Comparison of ENCODE assay signal across 25 cellular contexts in the genomic region with DNA sequence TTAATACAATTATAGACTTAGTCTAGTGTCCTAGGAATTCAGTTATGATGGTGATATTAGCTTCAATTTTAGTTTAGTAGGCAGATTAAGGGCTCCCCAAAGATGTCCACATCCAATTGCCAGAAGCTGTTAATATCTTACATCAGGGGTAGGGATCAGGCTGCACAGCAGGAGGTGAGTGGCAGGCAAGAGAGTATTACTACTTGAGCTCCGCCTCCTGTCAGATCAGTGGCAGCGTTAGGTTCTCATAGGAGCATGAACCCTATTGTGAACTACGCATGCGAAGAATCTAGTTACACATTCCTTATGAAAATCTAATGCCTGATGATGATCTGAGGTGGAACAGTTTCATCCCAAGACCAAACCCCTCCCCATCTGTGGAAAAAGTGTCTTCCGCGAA. TPM values are rescaled to one million over a fixed set of nuclear protein-coding genes. Genes with fewer than 3 reads are reported as not detected.
DNase-seq lines count a peak whose midpoint lies in the region; ATAC-seq and TF ChIP-seq lines count a peak whose summit lies in the region.
"Had no signal": no experiment of that assay in that cellular context is flagged by ENCODE, and none has a peak within 500 bp of the region (broad histone marks: within the 10 kb centered on the region; RNA-seq: fewer than 3 reads in every experiment).

No MANE protein-coding gene starts in this region.

- TF ChIP-seq CTCF in WERI-Rb-1 (IDR thresholded peaks at IDR 0.05; ENCODE audit: low read depth, low read length) (no peak), endodermal cell (conservative IDR thresholded peaks at IDR 0.05) (no peak)

- peaks cover 4% of the 10 kb centered on the region for H3K9me3 Mint-ChIP-seq in endodermal cell
- H3K9me3 Mint-ChIP-seq: CD14-positive monocyte; CD4-positive, alpha-beta T cell; CD8-positive, alpha-beta memory T cell had no signal

- H3K27ac ChIP-seq in WERI-Rb-1 (no peak overlapping the region), aorta (ENCODE audit: low read depth in 1 of 2, low read length in 2 of 2) (no peak overlapping the region), endodermal cell (ENCODE audit: low read depth, low read length) (no peak overlapping the region)
- H3K27ac ChIP-seq: 22Rv1; BLaER1 treated with 17β-estradiol and CSF1 and Interleukin-3, amounts not matched to agents 10 nM and 100 nM; GM23248 had no signal

- H3K9me3 ChIP-seq in WERI-Rb-1 (ENCODE audit: severe bottlenecking) (no peaks in the 10 kb centered on the region), aorta (ENCODE audit: control insufficient read depth, low read length) (no peaks in the 10 kb centered on the region), endodermal cell (ENCODE audit: control insufficient read depth, low read length) (peaks cover 11% of the 10 kb centered on the region)
- H3K9me3 ChIP-seq: BE2C; BLaER1 treated with 17β-estradiol and CSF1 and Interleukin-3, amounts not matched to agents 10 nM and 100 nM had no signal

- no peak for ATAC-seq in GM18519 (IDR thresholded peaks at IDR 0.05; ENCODE audit: low FRiP score, unreplicated experiment)
- no peak for ATAC-seq in aorta (ENCODE audit: low FRiP score)
- ATAC-seq: GM12878 had no signal

- no peak overlapping the region for H3K27ac Mint-ChIP-seq in endodermal cell
- H3K27ac Mint-ChIP-seq: CD14-positive monocyte; CD4-positive, alpha-beta T cell; CD8-positive, alpha-beta memory T cell had no signal

- H3K4me1 ChIP-seq in aorta (ENCODE audit: control insufficient read depth in 1 of 2, insufficient read depth in 2 of 2, low read length in 2 of 2) (no peaks in the 10 kb centered on the region), endodermal cell (ENCODE audit: control insufficient read depth, insufficient read depth, low read length) (peaks cover 7% of the 10 kb centered on the region)

- no peak overlapping the region for H3K9ac ChIP-seq in endodermal cell (ENCODE audit: extremely low read depth, low read length, poor library complexity, severe bottlenecking)
- H3K9ac ChIP-seq: BLaER1 treated with 17β-estradiol and CSF1 and Interleukin-3, amounts not matched to agents 10 nM and 100 nM; GM23248 had no signal

- H3K27me3 Mint-ChIP-seq in endodermal cell (ENCODE audit: insufficient read depth), result no peaks in the 10 kb centered on the region

- H3K27me3 ChIP-seq in WERI-Rb-1 (ENCODE audit: insufficient read depth, low read depth, severe bottlenecking) (no peaks in the 10 kb centered on the region), aorta (ENCODE audit: control insufficient read depth in 1 of 2, insufficient read depth in 2 of 2, low read length in 1 of 2) (no peaks in the 10 kb centered on the region), endodermal cell (ENCODE audit: control insufficient read depth, insufficient read depth, low read length, poor library complexity, severe bottlenecking) (no peaks in the 10 kb centered on the region)
- H3K27me3 ChIP-seq: BE2C; BLaER1 treated with 17β-estradiol and CSF1 and Interleukin-3, amounts not matched to agents 10 nM and 100 nM had no signal

- 95% methylated on average over 6 of the region's 6 CpGs for WGBS in aorta, 2 donors
- WGBS in endodermal cell (ENCODE audit: insufficient coverage in 1 of 2, insufficient read length in 1 of 2), 2 experiments, result 85 to 89% methylated on average over 4 to 6 of the region's 6 CpGs

- DNase-seq in NCI-H82 (lab: John Stamatoyannopoulos, UW) (peak; percentile 27), NCI-H82 treated with DMSO at 0.1 percent for 48 hours (lab: John Stamatoyannopoulos, UW; ENCODE audit: unreplicated experiment) (no peak), WERI-Rb-1 (peak; percentile 41), ecto neural progenitor cell (ENCODE audit: low spot score) (peak; percentile 50), KG1 (lab: John Stamatoyannopoulos, UW) (no peak), aorta (no peak), endodermal cell (no peak)
- DNase-seq: ACHN; AML-193; BE2C; CD4-positive, alpha-beta T cell; CD8-positive, alpha-beta memory T cell; DMS 273 treated with DMSO at 0.1 percent for 48 hours; DMS79; EL; GDM1; GM23248; H7; HCEC 1CT had no signal

- H3K36me3 Mint-ChIP-seq in endodermal cell (ENCODE audit: low read depth), result no peaks in the 10 kb centered on the region
- H3K36me3 Mint-ChIP-seq: CD14-positive monocyte; CD8-positive, alpha-beta memory T cell had no signal

- H3K36me3 ChIP-seq in WERI-Rb-1 (no peaks in the 10 kb centered on the region), aorta (ENCODE audit: control insufficient read depth in 1 of 2, insufficient read depth in 2 of 2, low read length in 1 of 2) (no peaks in the 10 kb centered on the region), endodermal cell (ENCODE audit: control insufficient read depth, insufficient read depth, low read length) (no peaks in the 10 kb centered on the region)
- H3K36me3 ChIP-seq: BE2C; BLaER1 treated with 17β-estradiol and CSF1 and Interleukin-3, amounts not matched to agents 10 nM and 100 nM had no signal

- H3K4me3 ChIP-seq in WERI-Rb-1 (ENCODE audit: low read depth, low read length) (no peak overlapping the region), aorta (ENCODE audit: low read length in 2 of 2) (no peak overlapping the region), endodermal cell (ENCODE audit: low read length) (no peak overlapping the region)
- H3K4me3 ChIP-seq: BLaER1 treated with 17β-estradiol and CSF1 and Interleukin-3, amounts not matched to agents 10 nM and 100 nM; GM12878; GM23248 had no signal

- H3K4me1 Mint-ChIP-seq in endodermal cell, result peaks cover 7% of the 10 kb centered on the region
- H3K4me1 Mint-ChIP-seq: CD8-positive, alpha-beta memory T cell had no signal

- intact Hi-C loops in aorta (cut with DNase I), result no loop called here

- H3K4me3 Mint-ChIP-seq in endodermal cell, result no peak overlapping the region
- H3K4me3 Mint-ChIP-seq: CD14-positive monocyte; CD4-positive, alpha-beta T cell; CD8-positive, alpha-beta memory T cell had no signal

RNA-seq across cellular contexts. Expression of a gene that starts 54.9 kb away (rescaled TPM):
- total RNA-seq in aorta (1 to 10 TPM; 1.7 to 2.0 TPM), endodermal cell (not detected)
- under 1 TPM; 0.15 to 0.25 TPM for polyA plus RNA-seq in aorta
- 0.14 TPM for polyA plus RNA-seq in endodermal cell (2013, experiment 1 of 2)
- polyA plus RNA-seq in endodermal cell (2013, experiment 2 of 2), result 0.17 TPM
- total RNA-seq: CD4-positive, alpha-beta T cell; CD8-positive, alpha-beta memory T cell; GM12878; GM23248; H1; H7 had no signal
- polyA plus RNA-seq: CD14-positive monocyte; CD8-positive, alpha-beta memory T cell; GM23248; H1 had no signal

Comparison
In these comparisons a context has a peak if more than half of its experiments do, and no peak if none do; other contexts are left out.
1. DNase-seq: peak in NCI-H82 (single experiment), WERI-Rb-1 (single experiment) and ecto neural progenitor cell (single experiment); none in NCI-H82 treated with DMSO at 0.1 percent for 48 hours (single experiment), KG1 (single experiment), aorta (0 of 2) and endodermal cell (single experiment).